ENCODE assay signal across 14 cellular contexts in the genomic region with DNA sequence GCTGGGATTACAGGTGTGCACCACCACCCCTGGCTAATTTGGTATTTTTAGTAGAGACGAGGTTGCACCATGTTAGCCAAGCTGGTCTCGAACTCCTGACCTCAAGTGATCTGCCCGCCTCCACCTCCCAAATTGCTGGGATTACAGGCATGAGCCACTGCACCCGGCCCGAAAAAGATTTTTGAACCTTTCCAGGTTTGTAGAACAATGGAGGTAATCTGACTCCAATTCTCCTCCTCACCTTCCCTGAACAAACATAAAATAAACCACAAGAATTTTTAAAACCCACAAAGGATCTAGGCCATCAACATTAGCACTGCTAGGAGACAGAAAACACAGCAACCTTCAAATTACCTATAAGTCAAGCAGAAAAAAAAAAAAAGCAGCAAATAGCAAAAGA. TPM values are rescaled to one million over a fixed set of nuclear protein-coding genes. Genes with fewer than 3 reads are reported as not detected.
A peak's percentile ranks its signal among the peaks of the same experiment; 100 is the strongest.
DNase-seq lines count a peak whose midpoint lies in the region; ATAC-seq and TF ChIP-seq lines count a peak whose summit lies in the region.
"Had no signal": no experiment of that assay in that cellular context is flagged by ENCODE, and none has a peak within 500 bp of the region (broad histone marks: within the 10 kb centered on the region; RNA-seq: fewer than 3 reads in every experiment).

No MANE protein-coding gene starts in this region.

- DNase-seq in DMS79 (lab: John Stamatoyannopoulos, UW) (peak; percentile 84), LoVo (ENCODE audit: low spot score) (peak; percentile 61), SW480 (ENCODE audit: low spot score) (peak; percentile 86), lower lobe of right lung (no peak), left ventricle myocardium inferior (no peak)
- DNase-seq: amniotic stem cell, BE2C, NCI-H524 treated with DMSO at 0.1 percent for 48 hours, psoas muscle, tibial artery had no signal

- TF ChIP-seq CTCF in lower lobe of right lung (IDR thresholded peaks at IDR 0.05) = no peak
- TF ChIP-seq CTCF in left ventricle myocardium inferior (IDR thresholded peaks at IDR 0.05; ENCODE audit: borderline replicate concordance) = no peak

- peaks cover 5% of the 10 kb centered on the region for H3K4me1 ChIP-seq in lower lobe of right lung
- H3K4me1 ChIP-seq in left ventricle myocardium inferior = no peaks in the 10 kb centered on the region

- no peaks in the 10 kb centered on the region for H3K9me3 ChIP-seq in lower lobe of right lung
- H3K9me3 ChIP-seq in left ventricle myocardium inferior (replicated peaks) = peaks cover 5% of the 10 kb centered on the region
- H3K9me3 ChIP-seq: BE2C, tibial artery had no signal

- intact Hi-C loops in lower lobe of right lung (cut with DNase I) (no loop called here), left ventricle myocardium inferior (cut with micrococcal nuclease) (loop anchor here (5.0 kb wide), 1 partner anchor 160 kb away; no protein-coding TSS in a partner anchor)

- ATAC-seq in lower lobe of right lung = peak; percentile 85 to 86
- no peak for ATAC-seq in GM18520 (IDR thresholded peaks at IDR 0.05; ENCODE audit: unreplicated experiment)
- ATAC-seq in GM18861 (IDR thresholded peaks at IDR 0.05; ENCODE audit: unreplicated experiment) = no peak
- ATAC-seq in GM19351 (IDR thresholded peaks at IDR 0.05; ENCODE audit: unreplicated experiment) = no peak
- ATAC-seq: esophagus mucosa, psoas muscle had no signal

- no peak overlapping the region for H3K27ac ChIP-seq in lower lobe of right lung
- H3K27ac ChIP-seq in left ventricle myocardium inferior (replicated peaks) = no peak overlapping the region
- H3K27ac ChIP-seq: psoas muscle, tibial artery had no signal

- H3K36me3 ChIP-seq in lower lobe of right lung = no peaks in the 10 kb centered on the region
- H3K36me3 ChIP-seq in left ventricle myocardium inferior = no peaks in the 10 kb centered on the region
- H3K36me3 ChIP-seq: BE2C, tibial artery had no signal

- H3K4me3 ChIP-seq in lower lobe of right lung (no peak overlapping the region), left ventricle myocardium inferior (no peak overlapping the region)
- H3K4me3 ChIP-seq: psoas muscle, tibial artery had no signal

- H3K27me3 ChIP-seq in lower lobe of right lung (ENCODE audit: low read depth) = no peaks in the 10 kb centered on the region
- no peaks in the 10 kb centered on the region for H3K27me3 ChIP-seq in left ventricle myocardium inferior (ENCODE audit: low read depth)
- H3K27me3 ChIP-seq: BE2C, tibial artery had no signal

RNA-seq across cellular contexts. Expression of gene TFDP2, which starts 32.3 kb away (rescaled TPM):
- total RNA-seq in lower lobe of right lung (41.3 TPM), left ventricle myocardium inferior (67.1 TPM)

Comparison
In these comparisons a context has a peak if more than half of its experiments do, and no peak if none do; other contexts are left out.
1. DNase-seq: peak in DMS79 (single experiment), LoVo (single experiment) and SW480 (single experiment); none in lower lobe of right lung (single experiment) and left ventricle myocardium inferior (single experiment).
2. ATAC-seq: peak in lower lobe of right lung (2 of 2); none in GM18520 (single experiment), GM18861 (single experiment) and GM19351 (single experiment).